ENCODE assay signal across 8 cellular contexts in the genomic region with DNA sequence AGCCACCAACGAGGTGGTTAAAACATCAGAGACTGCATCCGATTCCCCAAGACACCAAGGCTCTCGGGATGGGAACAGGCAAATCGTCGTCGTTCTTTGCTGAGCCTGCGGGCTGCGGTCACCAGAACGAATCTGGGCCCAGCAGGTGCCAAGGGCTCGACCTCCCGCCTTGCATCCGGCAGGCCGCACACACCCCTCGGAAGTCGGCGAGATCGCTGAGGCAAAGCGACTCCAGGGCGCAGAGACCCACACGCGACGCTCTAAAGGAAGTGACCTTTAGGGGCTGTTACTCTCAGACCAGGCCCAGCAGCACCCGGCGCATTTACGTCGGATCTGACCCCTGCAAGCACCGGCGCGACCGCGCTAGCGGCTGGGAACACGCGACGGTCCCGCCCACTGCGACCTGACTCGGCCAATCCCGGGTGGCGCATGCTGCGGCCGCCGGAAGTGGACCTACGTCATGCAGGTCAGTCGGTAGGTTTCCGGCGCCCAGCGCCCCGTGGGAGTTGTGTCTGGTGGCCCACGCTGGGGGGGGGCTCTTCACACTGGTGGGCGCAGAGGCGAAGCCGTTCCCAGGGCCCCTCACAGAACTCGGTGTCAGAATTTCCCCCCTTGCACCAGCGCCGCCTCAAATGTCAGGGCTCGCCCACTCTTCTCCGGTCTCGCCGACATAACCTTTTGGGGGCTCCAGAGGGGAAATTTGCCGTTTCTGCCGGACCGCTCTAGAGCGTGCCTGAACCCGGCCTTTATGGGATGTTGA. TPM values are rescaled to one million over a fixed set of nuclear protein-coding genes. Genes with fewer than 3 reads are reported as not detected.
DNase-seq lines count a peak whose midpoint lies in the region; ATAC-seq, FAIRE-seq and TF ChIP-seq lines count a peak whose summit lies in the region.

No MANE protein-coding gene starts in this region.

- in situ Hi-C loops in HepG2 (cut with HindIII; ENCODE audit: extremely low pct_ligation_motif_present, low pct_unique_long_range_greater_than_20kb) = no loop called here

- BruUV-seq in HepG2 (replicated peaks; lab: Mats Ljungman, UMichigan) = no TSS peak

- no peaks in the 10 kb centered on the region for H3K36me3 ChIP-seq in HepG2 (replicated peaks in 1 of 2; ENCODE audit: control insufficient read depth in 1 of 2, insufficient read depth in 2 of 2, low read length in 2 of 2)

- no peak overlapping the region for H2AFZ ChIP-seq in HepG2 (ENCODE audit: low read length)

- peak overlapping the region; percentile 73 for H3K4me2 ChIP-seq in HepG2 (ENCODE audit: low read depth, low read length)

- WGBS in HepG2 (ENCODE audit: low lambda C conversion rate) = 65% methylated on average over 38 of the region's 65 CpGs

- POLR2A ChIA-PET in HepG2 (lab: Yijun Ruan, JAX) = no interaction called here

- no peaks in the 10 kb centered on the region for H3K79me2 ChIP-seq in HepG2 (ENCODE audit: insufficient read depth, low read length)

- H3K9me3 ChIP-seq in HepG2 (ENCODE audit: low read length) = no peaks in the 10 kb centered on the region

- TF ChIP-seq RAD21 in HepG2 (CRISPR knock-in tag; IDR thresholded peaks at IDR 0.05) = 0 out of 2 replicates have a peak, but pooled peaks have one; percentile 26

- H3K4me3 ChIP-seq in coronary artery (peak overlapping the region; percentile 82), HepG2 (replicated peaks in 1 of 3; ENCODE audit: insufficient read depth in 1 of 3, low read depth in 2 of 3, low read length in 3 of 3) (peak overlapping the region; percentile 65 to 75 (median 73))

- H3K9ac ChIP-seq in HepG2 (ENCODE audit: insufficient read depth, low read depth, low read length) = peak overlapping the region; percentile 79

- ATAC-seq in GM18520 (IDR thresholded peaks at IDR 0.05; ENCODE audit: unreplicated experiment) = peak; percentile 86
- peak; percentile 89 for ATAC-seq in HG03066 (IDR thresholded peaks at IDR 0.05; ENCODE audit: low read depth, unreplicated experiment)
- peak; percentile 98 for ATAC-seq in HepG2

- DNase-seq in NCI-H226 (peak; percentile 58), coronary artery (ENCODE audit: low spot score) (peak; percentile 97), HepG2 (ENCODE audit: low spot score) (peak; percentile 82)
- DNase-seq in activated CD4-positive, alpha-beta T cell treated with anti-CD3 and anti-CD28 coated beads for 48 hours = peak; percentile 88
- peak; percentile 73 to 77 (median 74) for DNase-seq in stimulated activated CD4-positive, alpha-beta T cell treated with anti-CD3 and anti-CD28 coated beads, TNF-alpha, amount 100 ng/mL, for 4 hours (ENCODE audit: low read depth in 3 of 3)

- intact Hi-C loops in HepG2 (cut with micrococcal nuclease; ENCODE audit: unreplicated experiment) = no loop called here

- H4K20me1 ChIP-seq in HepG2 (ENCODE audit: insufficient read depth, low read length) = no peaks in the 10 kb centered on the region

- CTCF ChIA-PET in HepG2 (lab: Yijun Ruan, JAX; ENCODE audit: low intra/inter-chr PET ratio, low total read pairs) = no interaction called here

- TF ChIP-seq EP300 in HepG2 (IDR thresholded peaks at IDR 0.05; ENCODE audit: low read depth in 2 of 2, low read length in 2 of 2) (no peak), HepG2 (CRISPR knock-in tag; IDR thresholded peaks at IDR 0.05; ENCODE audit: borderline replicate concordance) (no peak)

- peak; percentile 78 for FAIRE-seq in HepG2 (lab: Jason Lieb, UNC)

- H3K27me3 ChIP-seq in HepG2 (ENCODE audit: control insufficient read depth in 1 of 2, insufficient read depth in 2 of 2, low read length in 2 of 2) = peaks cover 2 to 13% of the 10 kb centered on the region in 2 experiments; a peak in 3 of 5 replicates

- H3K27ac ChIP-seq in 22Rv1 (peak overlapping the region; percentile 76), coronary artery (peak overlapping the region; percentile 73 to 91), HepG2 (ENCODE audit: extremely low read length, insufficient read depth, low read length) (peak overlapping the region; percentile 71)

- TF ChIP-seq POLR2A in HepG2 (IDR thresholded peaks at IDR 0.05; ENCODE audit: insufficient read depth in 1 of 2, low read depth in 2 of 2, low read length in 2 of 2) = peak; percentile 61 to 68; a peak in 3 of 4 replicates

- peaks cover 1% of the 10 kb centered on the region; the same call in 1 of the 2 replicates for H3K4me1 ChIP-seq in HepG2 (ENCODE audit: insufficient read depth, low read length)

- no peak for TF ChIP-seq CTCF in 22Rv1 (IDR thresholded peaks at IDR 0.05)
- TF ChIP-seq CTCF in coronary artery (IDR thresholded peaks at IDR 0.05) = no peak
- TF ChIP-seq CTCF in HepG2 (CRISPR knock-in tag; IDR thresholded peaks at IDR 0.05) = no peak

TF ChIP-seq in HepG2, 621 proteins besides CTCF, POLR2A, EP300 and RAD21 (continues in another document):
- no peak for TF ChIP-seq HNRNPUL1 (IDR thresholded peaks at IDR 0.05; ENCODE audit: low read depth, low read length)
- no peak for TF ChIP-seq ZNF207 (IDR thresholded peaks at IDR 0.05; ENCODE audit: borderline replicate concordance)
- TF ChIP-seq ZNF253 (CRISPR knock-in tag; IDR thresholded peaks at IDR 0.05; ENCODE audit: borderline replicate concordance) = no peak

RNA-seq across cellular contexts. Expression of a gene that starts 7.5 kb away (rescaled TPM):
- 296 and 409 TPM in 2 replicates for total RNA-seq in HepG2 (2016; rRNA removed; fragmentation: Illumina TruSeq; extraction: Trizol)
- 134 and 137 TPM in 2 replicates for total RNA-seq in HepG2 (2016; cell fraction: cytosol; rRNA removed; fragmentation: Illumina TruSeq; extraction: Trizol; ENCODE audit: low read depth)
- 293 and 390 TPM in 2 replicates for total RNA-seq in HepG2 (2016; cell fraction: insoluble cytoplasmic fraction; rRNA removed; fragmentation: Illumina TruSeq; extraction: Trizol)
- total RNA-seq in HepG2 (2016; cell fraction: membrane; rRNA removed; fragmentation: Illumina TruSeq; extraction: Trizol) = 183 and 197 TPM in 2 replicates
- total RNA-seq in HepG2 (2016; cell fraction: nucleus; rRNA removed; fragmentation: Illumina TruSeq; extraction: Trizol) = 97.3 and 108 TPM in 2 replicates
- polyA plus RNA-seq in HepG2 (2011; rRNA removed) = 160 and 212 TPM in 2 replicates
- 157 and 186 TPM in 2 replicates for polyA plus RNA-seq in HepG2 (2011; cell fraction: cytosol; rRNA removed)
- polyA plus RNA-seq in HepG2 (2011; cell fraction: nucleus; rRNA removed) = 39.0 and 44.4 TPM in 2 replicates
- polyA plus RNA-seq in HepG2 (2012) = 232 and 305 TPM in 2 replicates
- polyA plus RNA-seq in HepG2 (2016; cell fraction: cytosol; fragmentation: Illumina TruSeq; extraction: Trizol; ENCODE audit: low read depth) = 218 and 228 TPM in 2 replicates
- 522 and 557 TPM in 2 replicates for polyA plus RNA-seq in HepG2 (2016; cell fraction: insoluble cytoplasmic fraction; fragmentation: Illumina TruSeq; extraction: Trizol; ENCODE audit: low read depth)
- polyA plus RNA-seq in HepG2 (2016; cell fraction: membrane; fragmentation: Illumina TruSeq; extraction: Trizol; ENCODE audit: low read depth) = 199 and 221 TPM in 2 replicates
- 223 and 234 TPM in 2 replicates for polyA plus RNA-seq in HepG2 (2016; cell fraction: nucleus; fragmentation: Illumina TruSeq; extraction: Trizol; ENCODE audit: insufficient read depth, low read depth)
- polyA minus RNA-seq in HepG2 (2011; rRNA and poly(A)+ RNA removed; ENCODE audit: low replicate concordance) = 24.0 and 53.8 TPM in 2 replicates
- polyA minus RNA-seq in HepG2 (2011; cell fraction: cytosol; rRNA and poly(A)+ RNA removed) = 52.3 and 53.9 TPM in 2 replicates
- polyA minus RNA-seq in HepG2 (2011; cell fraction: nucleus; rRNA and poly(A)+ RNA removed) = 28.7 and 42.4 TPM in 2 replicates

RNA-seq across cellular contexts. Expression of a gene that starts 13.4 kb away (rescaled TPM):
- 0.07 TPM in 2 replicates for total RNA-seq in HepG2 (2016; rRNA removed; fragmentation: Illumina TruSeq; extraction: Trizol)
- not detected in 2 replicates for total RNA-seq in HepG2 (2016; cell fraction: cytosol; rRNA removed; fragmentation: Illumina TruSeq; extraction: Trizol; ENCODE audit: low read depth)
- total RNA-seq in HepG2 (2016; cell fraction: insoluble cytoplasmic fraction; rRNA removed; fragmentation: Illumina TruSeq; extraction: Trizol) = 0.11 and 0.12 TPM in 2 replicates
- 0.03 and 0.15 TPM in 2 replicates for total RNA-seq in HepG2 (2016; cell fraction: membrane; rRNA removed; fragmentation: Illumina TruSeq; extraction: Trizol)
- not detected in 2 replicates for total RNA-seq in HepG2 (2016; cell fraction: nucleus; rRNA removed; fragmentation: Illumina TruSeq; extraction: Trizol)
- polyA plus RNA-seq in HepG2 (2011; rRNA removed) = not detected in 2 replicates
- 0.03 TPM in 1 of 2 replicates, not detected in the other for polyA plus RNA-seq in HepG2 (2011; cell fraction: cytosol; rRNA removed)
- polyA plus RNA-seq in HepG2 (2011; cell fraction: nucleus; rRNA removed) = not detected in 2 replicates
- polyA plus RNA-seq in HepG2 (2012) = not detected in 2 replicates
- not detected in 2 replicates for polyA plus RNA-seq in HepG2 (2016; cell fraction: cytosol; fragmentation: Illumina TruSeq; extraction: Trizol; ENCODE audit: low read depth)
- 0.16 TPM in 1 of 2 replicates, not detected in the other for polyA plus RNA-seq in HepG2 (2016; cell fraction: insoluble cytoplasmic fraction; fragmentation: Illumina TruSeq; extraction: Trizol; ENCODE audit: low read depth)
- polyA plus RNA-seq in HepG2 (2016; cell fraction: membrane; fragmentation: Illumina TruSeq; extraction: Trizol; ENCODE audit: low read depth) = 0.05 TPM in 1 of 2 replicates, not detected in the other
- polyA plus RNA-seq in HepG2 (2016; cell fraction: nucleus; fragmentation: Illumina TruSeq; extraction: Trizol; ENCODE audit: insufficient read depth, low read depth) = 0.07 TPM in 1 of 2 replicates, not detected in the other
- 1.3 TPM in 1 of 2 replicates, not detected in the other for polyA minus RNA-seq in HepG2 (2011; rRNA and poly(A)+ RNA removed; ENCODE audit: low replicate concordance)
- polyA minus RNA-seq in HepG2 (2011; cell fraction: cytosol; rRNA and poly(A)+ RNA removed) = not detected in 2 replicates
- polyA minus RNA-seq in HepG2 (2011; cell fraction: nucleus; rRNA and poly(A)+ RNA removed) = not detected in 2 replicates

Comparison
In these comparisons a context has a peak if more than half of its experiments do, and no peak if none do; other contexts are left out.
1. Peak in every context shown above with its lines: DNase-seq, ATAC-seq, H3K4me3 ChIP-seq and H3K27ac ChIP-seq.